1 cellular context compared by ENCODE assay signal in genomic region chr1:53111073-53111556, GRCh38.
TF ChIP-seq lines count a peak whose summit lies in the region.

No MANE protein-coding gene starts in this region.

TF ChIP-seq in HepG2, 621 proteins besides CTCF, POLR2A, EP300 and RAD21 (continued from another document and continues in another):
- TF ChIP-seq DR1 (CRISPR knock-in tag; IDR thresholded peaks at IDR 0.05): no peak
- 0 out of 2 replicates have a peak, but pooled peaks have one; percentile 29 for TF ChIP-seq BHLHE40 (IDR thresholded peaks at IDR 0.05; ENCODE audit: low read length)
- peak; percentile 58; the same call in 1 of the 2 replicates for TF ChIP-seq ZNF350 (CRISPR knock-in tag; IDR thresholded peaks at IDR 0.05; ENCODE audit: borderline replicate concordance, low read depth)
- no peak for TF ChIP-seq ZNF878 (CRISPR knock-in tag; IDR thresholded peaks at IDR 0.05)
- 0 out of 2 replicates have a peak, but pooled peaks have one; percentile 62 for TF ChIP-seq ZC3H13 (CRISPR knock-in tag; IDR thresholded peaks at IDR 0.05)
- TF ChIP-seq NR2F1 (CRISPR knock-in tag; IDR thresholded peaks at IDR 0.05): peak; percentile 11 to 41; a peak in 2 of 4 replicates
- TF ChIP-seq ZNF510 (CRISPR knock-in tag; IDR thresholded peaks at IDR 0.05; ENCODE audit: low read depth): no peak
- TF ChIP-seq ZNF615 (CRISPR knock-in tag; IDR thresholded peaks at IDR 0.05; ENCODE audit: borderline replicate concordance): no peak
- TF ChIP-seq DPF2 (CRISPR knock-in tag; IDR thresholded peaks at IDR 0.05; ENCODE audit: borderline replicate concordance, low read depth): peak; percentile 23; the same call in 1 of the 2 replicates
- TF ChIP-seq ZBTB49 (CRISPR knock-in tag; IDR thresholded peaks at IDR 0.05; ENCODE audit: borderline replicate concordance): no peak
- TF ChIP-seq HCFC1 (IDR thresholded peaks at IDR 0.05; ENCODE audit: low read depth, low read length): no peak
- no peak for TF ChIP-seq SUZ12 (IDR thresholded peaks at IDR 0.05; ENCODE audit: low read depth, low read length)
- TF ChIP-seq STAG1 (CRISPR knock-in tag; IDR thresholded peaks at IDR 0.05): peak; percentile 26; the same call in 1 of the 2 replicates
- TF ChIP-seq ZNF550 (CRISPR knock-in tag; IDR thresholded peaks at IDR 0.05; ENCODE audit: borderline replicate concordance): no peak
- no peak for TF ChIP-seq ZSCAN30 (CRISPR knock-in tag; IDR thresholded peaks at IDR 0.05)
- TF ChIP-seq TFDP2 (CRISPR knock-in tag; IDR thresholded peaks at IDR 0.05): peak; percentile 57; the same call in 1 of the 2 replicates
- TF ChIP-seq NR0B2 (CRISPR knock-in tag; IDR thresholded peaks at IDR 0.05): no peak
- no peak for TF ChIP-seq ZNF761 (CRISPR knock-in tag; conservative IDR thresholded peaks at IDR 0.05)
- TF ChIP-seq ZZZ3 (CRISPR knock-in tag; IDR thresholded peaks at IDR 0.05; ENCODE audit: borderline replicate concordance): no peak
- TF ChIP-seq FOXK1 (CRISPR knock-in tag; IDR thresholded peaks at IDR 0.05; ENCODE audit: borderline replicate concordance, low read depth): 0 out of 2 replicates have a peak, but pooled peaks have one; percentile 18
- no peak for TF ChIP-seq ZNF362 (CRISPR knock-in tag; IDR thresholded peaks at IDR 0.05; ENCODE audit: borderline replicate concordance)
- no peak for TF ChIP-seq RFX3 (CRISPR knock-in tag; IDR thresholded peaks at IDR 0.05)
- TF ChIP-seq CCDC6 (CRISPR knock-in tag; IDR thresholded peaks at IDR 0.05): no peak
- TF ChIP-seq FIP1L1 (IDR thresholded peaks at IDR 0.05; ENCODE audit: borderline replicate concordance, insufficient read depth, low read depth, low read length): no peak
- TF ChIP-seq JUND (CRISPR knock-in tag; IDR thresholded peaks at IDR 0.05): no peak
- no peak for TF ChIP-seq FOXM1 (CRISPR knock-in tag; IDR thresholded peaks at IDR 0.05)
- no peak for TF ChIP-seq PHF20 (CRISPR knock-in tag; IDR thresholded peaks at IDR 0.05)
- TF ChIP-seq ZFP82 (CRISPR knock-in tag; IDR thresholded peaks at IDR 0.05; ENCODE audit: borderline replicate concordance): no peak
- peak; percentile 33; the same call in 1 of the 2 replicates for TF ChIP-seq ZNF710 (CRISPR knock-in tag; IDR thresholded peaks at IDR 0.05; ENCODE audit: borderline replicate concordance)
- no peak for TF ChIP-seq ARID2 (CRISPR knock-in tag; IDR thresholded peaks at IDR 0.05; ENCODE audit: borderline replicate concordance)
- 0 out of 2 replicates have a peak, but pooled peaks have one; percentile 35 for TF ChIP-seq IRF9 (CRISPR knock-in tag; IDR thresholded peaks at IDR 0.05; ENCODE audit: borderline replicate concordance)
- peak; percentile 77; the same call in 1 of the 2 replicates for TF ChIP-seq ZNF605 (CRISPR knock-in tag; IDR thresholded peaks at IDR 0.05)
- TF ChIP-seq HOXD1 (CRISPR knock-in tag; IDR thresholded peaks at IDR 0.05): no peak; the same call in 1 of the 2 replicates
- no peak for TF ChIP-seq PAF1 (CRISPR knock-in tag; IDR thresholded peaks at IDR 0.05)
- TF ChIP-seq JUN (CRISPR knock-in tag; IDR thresholded peaks at IDR 0.05): no peak
- no peak for TF ChIP-seq ZNF576 (CRISPR knock-in tag; IDR thresholded peaks at IDR 0.05)
- no peak for TF ChIP-seq PCBP2 (optimal IDR thresholded peaks at IDR 0.05; ENCODE audit: low read depth, low read length, poor library complexity, severe bottlenecking)
- no peak for TF ChIP-seq ARNT (IDR thresholded peaks at IDR 0.05)
- TF ChIP-seq NRL (CRISPR knock-in tag; IDR thresholded peaks at IDR 0.05; ENCODE audit: borderline replicate concordance): 0 out of 2 replicates have a peak, but pooled peaks have one; percentile 23
- no peak for TF ChIP-seq ZNF124 (CRISPR knock-in tag; IDR thresholded peaks at IDR 0.05)
- TF ChIP-seq ZNF614 (CRISPR knock-in tag; IDR thresholded peaks at IDR 0.05; ENCODE audit: borderline replicate concordance): no peak; the same call in 1 of the 2 replicates
- no peak for TF ChIP-seq BORCS8-MEF2B (CRISPR knock-in tag; IDR thresholded peaks at IDR 0.05)
- TF ChIP-seq GABPA (IDR thresholded peaks at IDR 0.05; ENCODE audit: low read depth, low read length): no peak
- peak; percentile 70 for TF ChIP-seq GABPA (CRISPR knock-in tag; IDR thresholded peaks at IDR 0.05; ENCODE audit: low read depth)
- TF ChIP-seq MLX (CRISPR knock-in tag; IDR thresholded peaks at IDR 0.05): 0 out of 2 replicates have a peak, but pooled peaks have one; percentile 44
- no peak for TF ChIP-seq ZNF574 (CRISPR knock-in tag; IDR thresholded peaks at IDR 0.05)
- 0 out of 2 replicates have a peak, but pooled peaks have one; percentile 38 for TF ChIP-seq PRDM10 (CRISPR knock-in tag; IDR thresholded peaks at IDR 0.05; ENCODE audit: low read depth)
- TF ChIP-seq ZNF530 (CRISPR knock-in tag; IDR thresholded peaks at IDR 0.05; ENCODE audit: low read depth): no peak
- TF ChIP-seq NR2F2 (IDR thresholded peaks at IDR 0.05; ENCODE audit: borderline replicate concordance, low read depth): peak; percentile 50; the same call in 1 of the 2 replicates
- TF ChIP-seq SRSF9 (IDR thresholded peaks at IDR 0.05; ENCODE audit: borderline replicate concordance, insufficient read depth, low read depth, low read length, poor library complexity, severe bottlenecking): no peak
- TF ChIP-seq TCF7L2 (IDR thresholded peaks at IDR 0.05; ENCODE audit: low read depth, low read length): no peak
